In the genomic region with DNA sequence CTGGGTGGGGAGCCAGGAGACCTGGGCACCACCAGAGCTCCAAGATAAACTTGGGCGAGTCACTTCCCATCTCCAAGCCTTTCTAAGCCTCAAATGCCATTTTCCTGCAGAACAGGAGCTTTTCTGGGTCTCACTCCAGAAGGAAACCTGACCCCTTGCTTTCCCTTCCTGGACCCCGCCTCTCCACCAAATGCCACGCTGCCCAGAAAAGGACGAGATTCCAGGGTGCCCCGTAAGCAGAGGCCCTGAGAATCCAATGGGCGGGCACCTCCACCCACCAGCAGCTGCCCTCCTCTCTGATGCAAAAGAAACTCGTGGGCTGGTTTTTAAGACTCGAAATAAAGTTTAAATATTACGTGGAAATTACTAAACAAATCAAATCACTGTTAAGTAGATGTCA, we compare ENCODE assay signal across 26 cellular contexts. TPM values are rescaled to one million over a fixed set of nuclear protein-coding genes. Genes with fewer than 3 reads are reported as not detected.
DNase-seq lines count a peak whose midpoint lies in the region; ATAC-seq and TF ChIP-seq lines count a peak whose summit lies in the region.
"Had no signal": no experiment of that assay in that cellular context is flagged by ENCODE, and none has a peak within 500 bp of the region (broad histone marks: within the 10 kb centered on the region; RNA-seq: fewer than 3 reads in every experiment).

No MANE protein-coding gene starts in this region.

- H3K4me3 ChIP-seq in mesendoderm (ENCODE audit: low read length) (no peak overlapping the region), spleen (no peak overlapping the region), testis (no peak overlapping the region)
- H3K4me3 ChIP-seq: pancreas, right lobe of liver, upper lobe of right lung had no signal

- no peak overlapping the region for H3K18ac ChIP-seq in mesendoderm (ENCODE audit: low read length)

- no peaks in the 10 kb centered on the region for H3K9me3 ChIP-seq in spleen
- H3K9me3 ChIP-seq in testis: no peaks in the 10 kb centered on the region
- H3K9me3 ChIP-seq: pancreas, right lobe of liver, upper lobe of right lung had no signal

- H3K36me3 ChIP-seq in mesendoderm (ENCODE audit: control insufficient read depth, insufficient read depth, low read length) (no peaks in the 10 kb centered on the region), spleen (no peaks in the 10 kb centered on the region), testis (ENCODE audit: low read depth, missing control alignments) (no peaks in the 10 kb centered on the region)
- H3K36me3 ChIP-seq: pancreas, right lobe of liver, upper lobe of right lung had no signal

- H2BK15ac ChIP-seq in mesendoderm (replicated peaks; ENCODE audit: low read depth): no peak overlapping the region

- H2BK5ac ChIP-seq in mesendoderm (ENCODE audit: low read length): no peak overlapping the region

- H3K79me2 ChIP-seq in mesendoderm (ENCODE audit: control insufficient read depth, insufficient read depth, low read length): peaks cover 20% of the 10 kb centered on the region

- H3K4ac ChIP-seq in mesendoderm (ENCODE audit: low read depth, low read length): no peak overlapping the region

- peak overlapping the region; percentile 32 for H3K56ac ChIP-seq in mesendoderm (ENCODE audit: low read length)

- intact Hi-C loops in spleen (cut with DNase I; ENCODE audit: low total_unique reads): no loop called here
- intact Hi-C loops in testis (cut with DNase I; ENCODE audit: low total_unique reads): no loop called here

- no peak overlapping the region for H4K5ac ChIP-seq in mesendoderm (ENCODE audit: low read length)

- H3K79me1 ChIP-seq in mesendoderm (ENCODE audit: low read length): peaks cover 18% of the 10 kb centered on the region

- no peaks in the 10 kb centered on the region for H3K27me3 ChIP-seq in mesendoderm (ENCODE audit: insufficient read depth, low read length, poor library complexity)
- no peaks in the 10 kb centered on the region for H3K27me3 ChIP-seq in spleen (replicated peaks in 1 of 7)
- H3K27me3 ChIP-seq in testis: no peaks in the 10 kb centered on the region
- H3K27me3 ChIP-seq: pancreas, right lobe of liver, upper lobe of right lung had no signal

- no peak overlapping the region for H3K4me2 ChIP-seq in mesendoderm (ENCODE audit: low read length)

- TF ChIP-seq POLR2A in spleen (IDR thresholded peaks at IDR 0.05) (no peak), testis (IDR thresholded peaks at IDR 0.05) (no peak)

- ATAC-seq in GM18498 (IDR thresholded peaks at IDR 0.05; ENCODE audit: unreplicated experiment): no peak
- ATAC-seq: effector memory CD8-positive, alpha-beta T cell; naive thymus-derived CD4-positive, alpha-beta T cell; pancreas; right lobe of liver; stimulated activated naive CD8-positive, alpha-beta T cell treated with anti-CD3 and anti-CD28 coated beads, Interleukin-15, amount 100 ng/mL, for 72 hours had no signal

- no peak overlapping the region for H2BK120ac ChIP-seq in mesendoderm (ENCODE audit: low read depth, low read length)

- H3K27ac ChIP-seq in mesendoderm (ENCODE audit: low read depth, low read length): no peak overlapping the region
- peak overlapping the region in 7 of 8 donors; percentile 22 to 64 (median 47) for H3K27ac ChIP-seq in spleen
- H3K27ac ChIP-seq in testis: no peak overlapping the region
- H3K27ac ChIP-seq: pancreas, VCaP had no signal

- no peak overlapping the region for H3K9ac ChIP-seq in mesendoderm (ENCODE audit: low read length)

- no CpG with 5 or more reads among the region's 9 CpGs for WGBS in mesendoderm (ENCODE audit: extremely low coverage, insufficient coverage, low lambda C conversion rate)
- WGBS in spleen, 5 donors: 53 to 65% (median 57%) methylated on average over 9 of the region's 9 CpGs
- 80 to 89% methylated on average over 9 of the region's 9 CpGs for WGBS in testis, 2 donors

- H3K4me1 ChIP-seq in mesendoderm (ENCODE audit: control insufficient read depth, low read depth, low read length) (peaks cover 13% of the 10 kb centered on the region), spleen (peaks cover 0 to 34% (median 10%) of the 10 kb centered on the region in 6 donors), testis (peaks cover 25% of the 10 kb centered on the region)
- H3K4me1 ChIP-seq: pancreas, right lobe of liver had no signal

- peak; percentile 8 for DNase-seq in NCI-H2171 treated with DMSO at 0.1 percent for 48 hours (lab: John Stamatoyannopoulos, UW)
- DNase-seq in NCI-H2171 (lab: John Stamatoyannopoulos, UW): no peak
- DNase-seq in dermis blood vessel endothelial cell: peak; percentile 58
- no peak for DNase-seq in mesendoderm
- no peak for DNase-seq in spleen
- no peak for DNase-seq in NOMO-1 treated with DMSO at 0.1 percent for 48 hours (lab: John Stamatoyannopoulos, UW; ENCODE audit: unreplicated experiment)
- DNase-seq in testis: no peak
- DNase-seq: activated CD4-positive, alpha-beta T cell treated with anti-CD3 and anti-CD28 coated beads, Interleukin-2, amount 10 ng/mL, durations not matched to agents 24 days and 14 days; activated naive CD4-positive, alpha-beta T cell; activated T-cell treated with anti-CD3 and anti-CD28 coated beads, Interleukin-2, amount 50 U/mL, for 48 hours; AML-193; DMS79; effector memory CD8-positive, alpha-beta T cell; Kasumi-1; naive thymus-derived CD4-positive, alpha-beta T cell; NCI-H187; NCI-H226; NCI-H82; OCI-M1; right lobe of liver; stimulated activated naive CD8-positive, alpha-beta T cell treated with anti-CD3 and anti-CD28 coated beads, Interleukin-15, amount 100 ng/mL, for 72 hours; upper lobe of right lung had no signal

- no peak overlapping the region for H2AK5ac ChIP-seq in mesendoderm (ENCODE audit: low read length)

- H4K8ac ChIP-seq in mesendoderm (ENCODE audit: low read depth, low read length): no peak overlapping the region

- TF ChIP-seq CTCF in spleen (IDR thresholded peaks at IDR 0.05 in 8 of 11, conservative IDR thresholded peaks at IDR 0.05 in 3 of 11): no peak
- TF ChIP-seq CTCF in testis (IDR thresholded peaks at IDR 0.05): no peak

- no peak overlapping the region for H3K23ac ChIP-seq in mesendoderm (ENCODE audit: low read length)

RNA-seq across cellular contexts. Expression of a gene that starts 31.3 kb away (rescaled TPM):
- total RNA-seq in dermis blood vessel endothelial cell (7.1 and 13.4 TPM in 2 replicates), spleen (1 to 10 TPM; 3.5 to 7.0 (median 5.3) TPM), testis (10 to 100 TPM; 12.1 to 19.0 TPM)
- polyA plus RNA-seq in mesendoderm (2013, experiment 1 of 2): 26.3 TPM
- 27.6 TPM for polyA plus RNA-seq in mesendoderm (2013, experiment 2 of 2)
- polyA plus RNA-seq in spleen (under 1 TPM; 0.36 to 0.96 (median 0.67) TPM), testis (ENCODE audit: insufficient read depth, low read depth, low replicate concordance) (8.9 TPM)
- total RNA-seq: A172; activated CD4-positive, alpha-beta T cell treated with anti-CD3 and anti-CD28 coated beads, Interleukin-2, amount 10 ng/mL, durations not matched to agents 24 days and 14 days; naive thymus-derived CD4-positive, alpha-beta T cell had no signal
- polyA plus RNA-seq: naive thymus-derived CD4-positive, alpha-beta T cell had no signal

Comparison
In these comparisons a context has a peak if more than half of its experiments do, and no peak if none do; other contexts are left out.
1. DNase-seq: peak in NCI-H2171 treated with DMSO at 0.1 percent for 48 hours (single experiment) and dermis blood vessel endothelial cell (single experiment); none in NCI-H2171 (single experiment), mesendoderm (single experiment), spleen (single experiment), NOMO-1 treated with DMSO at 0.1 percent for 48 hours (single experiment) and testis (single experiment).
2. H3K27ac ChIP-seq: peak in spleen (7 of 8); none in mesendoderm (single experiment) and testis (0 of 2).